In genomic region chr4:48268956-48269860, GRCh38 we compare ENCODE assay signal across 9 cellular contexts. TPM values are rescaled to one million over a fixed set of nuclear protein-coding genes. Genes with fewer than 3 reads are reported as not detected.
DNase-seq lines count a peak whose midpoint lies in the region; ATAC-seq, FAIRE-seq and TF ChIP-seq lines count a peak whose summit lies in the region.
"Had no signal": no experiment of that assay in that cellular context is flagged by ENCODE, and none has a peak within 500 bp of the region (broad histone marks: within the 10 kb centered on the region; RNA-seq: fewer than 3 reads in every experiment).

TSS of gene TEC (minus strand) at chr4:48269838. CDS start at chr4:48228614, 41,224 bp downstream.

- no peaks in the 10 kb centered on the region for H3K79me2 ChIP-seq in keratinocyte (ENCODE audit: control insufficient read depth, insufficient read depth, low read length)

- no peaks in the 10 kb centered on the region for H3K9me1 ChIP-seq in keratinocyte (ENCODE audit: control insufficient read depth, extremely low read depth, insufficient read depth, low read length)

- peaks cover 2% of the 10 kb centered on the region for H3K9me3 Mint-ChIP-seq in Calu3 (ENCODE audit: low read depth, unreplicated experiment)

- no peaks in the 10 kb centered on the region for H3K9me3 ChIP-seq in SK-N-MC (ENCODE audit: low read depth, low read length)
- no peaks in the 10 kb centered on the region for H3K9me3 ChIP-seq in keratinocyte (ENCODE audit: control insufficient read depth, low read depth, low read length)

- peaks cover 2% of the 10 kb centered on the region for H3K4me1 ChIP-seq in keratinocyte (ENCODE audit: control insufficient read depth, extremely low read depth, insufficient read depth, low read length)

- H3K36me3 Mint-ChIP-seq in Calu3 (ENCODE audit: insufficient read depth, unreplicated experiment) = peaks cover 12% of the 10 kb centered on the region

- no peaks in the 10 kb centered on the region for H3K27me3 Mint-ChIP-seq in Calu3 (ENCODE audit: unreplicated experiment)

- H3K9ac ChIP-seq in SK-N-MC (ENCODE audit: insufficient read length) (no peak within 1 kb of the TSS), keratinocyte (ENCODE audit: control insufficient read depth, extremely low read depth, insufficient read depth, low read length) (peak within 1 kb of the TSS; percentile 71)

- intact Hi-C loops in Calu3 (cut with micrococcal nuclease; ENCODE audit: unreplicated experiment) = no loop called here

- peak within 1 kb of the TSS; percentile 80 for H3K4me3 ChIP-seq in SK-N-MC
- H3K4me3 ChIP-seq in keratinocyte (ENCODE audit: control insufficient read depth in 2 of 3, extremely low read depth in 1 of 3, insufficient read depth in 2 of 3, low read depth in 1 of 3, low read length in 3 of 3) = peak within 1 kb of the TSS; percentile 76 to 85 (median 76)

- ATAC-seq in GM19438 (IDR thresholded peaks at IDR 0.05; ENCODE audit: low read depth, unreplicated experiment) (peak; percentile 33), HG03521 (IDR thresholded peaks at IDR 0.05; ENCODE audit: unreplicated experiment) (peak; percentile 22)

- H4K20me1 ChIP-seq in keratinocyte (ENCODE audit: control insufficient read depth, extremely low read depth, insufficient read depth, low read length) = no peaks in the 10 kb centered on the region

- BruUV-seq in Calu3 (replicated peaks; lab: Mats Ljungman, UMichigan) = no TSS peak

- H2AFZ ChIP-seq in keratinocyte (ENCODE audit: control insufficient read depth, low read length) = peak within 1 kb of the TSS; percentile 94

- TF ChIP-seq CTCF in Calu3 (IDR thresholded peaks at IDR 0.05; ENCODE audit: unreplicated experiment) (no peak), keratinocyte (optimal IDR thresholded peaks at IDR 0.05 in 1 of 3, IDR thresholded peaks at IDR 0.05 in 1 of 3, conservative IDR thresholded peaks at IDR 0.05 in 1 of 3; ENCODE audit: extremely low read depth in 1 of 3, insufficient read depth in 2 of 3, low read length in 3 of 3) (no peak)

- H3K4me3 Mint-ChIP-seq in Calu3 (ENCODE audit: low read depth, unreplicated experiment) = peak within 1 kb of the TSS; percentile 81

- H3K27ac ChIP-seq in SK-N-MC = no peak within 1 kb of the TSS
- H3K27ac ChIP-seq in keratinocyte (ENCODE audit: control insufficient read depth, insufficient read depth, low read length) = no peak within 1 kb of the TSS

- dilution Hi-C loops in keratinocyte (cut with MboI; ENCODE audit: extremely low pct_ligation_motif_present, low sequenced_read_pairs) = no loop called here

- H3K27me3 ChIP-seq in keratinocyte (ENCODE audit: control insufficient read depth, extremely low read depth, insufficient read depth, low read length) = no peaks in the 10 kb centered on the region

- H3K36me3 ChIP-seq in SK-N-MC (ENCODE audit: insufficient read depth, low read length) = no peaks in the 10 kb centered on the region
- H3K36me3 ChIP-seq in keratinocyte (ENCODE audit: control insufficient read depth in 2 of 2, extremely low read depth in 1 of 2, insufficient read depth in 2 of 2, low read length in 2 of 2) = no peaks in the 10 kb centered on the region

- CTCF ChIA-PET in Calu3 (lab: Charles Lee) = no interaction called here

- in situ Hi-C loops in T47D (cut with HindIII; ENCODE audit: low pct_unique_long_range_greater_than_20kb, low sequenced_read_pairs) = no loop called here

- peak within 1 kb of the TSS; percentile 92 for H3K4me2 ChIP-seq in keratinocyte (ENCODE audit: control insufficient read depth, extremely low read depth, insufficient read depth, low read depth, low read length)

- peaks cover 15% of the 10 kb centered on the region for H3K4me1 Mint-ChIP-seq in Calu3 (ENCODE audit: low read depth, unreplicated experiment)

- FAIRE-seq in keratinocyte (lab: Jason Lieb, UNC) = no peak
- FAIRE-seq: frontal cortex had no signal

- peak; percentile 50 for DNase-seq in Calu3
- no peak for DNase-seq in SK-N-MC (ENCODE audit: low read depth, low spot score)
- peak; percentile 18 to 62 for DNase-seq in T47D (ENCODE audit: low read depth in 1 of 2, low spot score in 1 of 2)
- no peak for DNase-seq in keratinocyte (ENCODE audit: low read depth, low spot score)
- DNase-seq in stimulated activated CD4-positive, alpha-beta T cell treated with anti-CD3 and anti-CD28 coated beads, Interleukin-1b, Interleukin-23, amount 100 ng/mL, for 4 hours (ENCODE audit: low read depth in 2 of 2) = peak; percentile 11 to 24
- no peak for DNase-seq in hippocampal formation (lab: John Stamatoyannopoulos, UW)

- peak within 1 kb of the TSS; percentile 70 for H3K27ac Mint-ChIP-seq in Calu3 (ENCODE audit: unreplicated experiment)

RNA-seq across cellular contexts. Expression of gene TEC, which starts in this region (rescaled TPM):
- total RNA-seq in Calu3 (2022) = 3.2 and 5.4 TPM in 2 replicates
- 0.20 to 0.39 TPM (median 0.26 TPM) in 3 replicates for polyA plus RNA-seq in keratinocyte
- 3.4 TPM for polyA plus RNA-seq in keratinocyte (2011; ENCODE audit: low read depth)
- 0.27 and 0.30 TPM in 2 replicates for polyA plus RNA-seq in keratinocyte (2011; cell fraction: cytosol; rRNA removed)
- polyA plus RNA-seq in keratinocyte (2011; cell fraction: nucleus; rRNA removed) = 0.61 and 0.89 TPM in 2 replicates
- 0.25 and 2.6 TPM in 2 replicates for polyA plus RNA-seq in keratinocyte (2012; ENCODE audit: low replicate concordance)
- 0.82 to 1.6 TPM in 2 of 3 replicates, not detected in the other for polyA minus RNA-seq in keratinocyte
- not detected for polyA minus RNA-seq in keratinocyte (2011; cell fraction: cytosol; rRNA and poly(A)+ RNA removed)
- polyA minus RNA-seq in keratinocyte (2011; cell fraction: nucleus; rRNA and poly(A)+ RNA removed) = 0.53 and 2.8 TPM in 2 replicates

Comparison
In these comparisons a context has a peak if more than half of its experiments do, and no peak if none do; other contexts are left out.
1. DNase-seq: peak in Calu3 (single experiment), T47D (2 of 2) and stimulated activated CD4-positive, alpha-beta T cell treated with anti-CD3 and anti-CD28 coated beads, Interleukin-1b, Interleukin-23, amount 100 ng/mL, for 4 hours (2 of 2); none in SK-N-MC (single experiment), keratinocyte (single experiment) and hippocampal formation (0 of 2).